Comparison of ENCODE assay signal across 1 cellular context in the genomic region with DNA sequence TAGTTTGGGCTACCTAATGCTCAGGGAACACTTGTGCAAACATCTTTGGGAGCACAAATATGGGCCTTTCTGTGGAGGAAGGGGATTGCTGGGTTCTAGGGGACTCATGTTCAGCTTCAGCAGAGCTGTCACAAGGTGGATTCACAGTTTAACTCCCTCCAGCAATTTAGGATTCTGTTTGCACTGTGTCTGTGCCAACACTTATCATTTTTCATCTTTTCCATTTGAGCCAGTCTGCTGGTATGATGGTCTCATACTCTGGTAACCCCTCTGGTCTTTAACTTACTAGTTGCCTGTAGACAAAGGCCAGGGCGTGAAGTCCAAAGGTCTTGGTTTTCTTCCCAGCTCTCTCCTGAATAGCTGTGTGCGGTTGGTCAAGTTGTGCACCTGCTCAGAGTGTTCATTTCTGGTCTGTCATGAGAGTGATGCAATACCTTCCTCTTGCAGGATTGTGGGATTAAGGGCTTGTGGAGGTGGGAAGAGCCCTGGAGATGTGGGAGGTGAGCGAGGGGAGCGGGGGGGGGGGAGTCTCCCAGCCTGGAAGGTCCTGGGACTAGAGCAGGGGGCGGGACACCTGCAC.
TF ChIP-seq lines count a peak whose summit lies in the region.

No MANE protein-coding gene starts in this region.

TF ChIP-seq in SK-N-SH, 30 proteins besides CTCF, POLR2A, EP300 and RAD21 (continued from another document):
- TF ChIP-seq, protein P1, sequence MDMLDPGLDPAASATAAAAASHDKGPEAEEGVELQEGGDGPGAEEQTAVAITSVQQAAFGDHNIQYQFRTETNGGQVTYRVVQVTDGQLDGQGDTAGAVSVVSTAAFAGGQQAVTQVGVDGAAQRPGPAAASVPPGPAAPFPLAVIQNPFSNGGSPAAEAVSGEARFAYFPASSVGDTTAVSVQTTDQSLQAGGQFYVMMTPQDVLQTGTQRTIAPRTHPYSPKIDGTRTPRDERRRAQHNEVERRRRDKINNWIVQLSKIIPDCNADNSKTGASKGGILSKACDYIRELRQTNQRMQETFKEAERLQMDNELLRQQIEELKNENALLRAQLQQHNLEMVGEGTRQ (IDR thresholded peaks at IDR 0.05; ENCODE audit: borderline replicate concordance, low read depth, low read length) = no peak
- TF ChIP-seq NRF1 (IDR thresholded peaks at IDR 0.05; ENCODE audit: low read depth, low read length) (no peak), JUND (IDR thresholded peaks at IDR 0.05) (no peak), FOXM1 (IDR thresholded peaks at IDR 0.05; ENCODE audit: low read depth) (no peak)
TF ChIP-seq in SK-N-SH: peak in this region for 0.
